In genomic region chr1:17527036-17527914, GRCh38 we compare ENCODE assay signal across 13 cellular contexts. TPM values are rescaled to one million over a fixed set of nuclear protein-coding genes. Genes with fewer than 3 reads are reported as not detected.
DNase-seq lines count a peak whose midpoint lies in the region; ATAC-seq and TF ChIP-seq lines count a peak whose summit lies in the region.
"Had no signal": no experiment of that assay in that cellular context is flagged by ENCODE, and none has a peak within 500 bp of the region (broad histone marks: within the 10 kb centered on the region; RNA-seq: fewer than 3 reads in every experiment).

No MANE protein-coding gene starts in this region.

- H3K27me3 ChIP-seq in NT2/D1 (ENCODE audit: insufficient read depth, insufficient read length): no peaks in the 10 kb centered on the region
- H3K27me3 ChIP-seq in esophagus squamous epithelium: no peaks in the 10 kb centered on the region
- no peaks in the 10 kb centered on the region for H3K27me3 ChIP-seq in thyroid gland
- H3K27me3 ChIP-seq in H7 (ENCODE audit: control insufficient read depth, insufficient read depth, low read length): no peaks in the 10 kb centered on the region

- H3K4me3 ChIP-seq in NT2/D1 (ENCODE audit: insufficient read length, low read depth) (no peak overlapping the region), esophagus squamous epithelium (peak overlapping the region in 1 of 4 donors; percentile 7), thyroid gland (replicated peaks in 1 of 3) (no peak overlapping the region), H7 (ENCODE audit: insufficient read depth, low read depth, low read length) (no peak overlapping the region)

- intact Hi-C loops in esophagus squamous epithelium (cut with DNase I) (no loop called here), thyroid gland (cut with DNase I) (no loop called here)

- H3K4me1 ChIP-seq in NT2/D1 (ENCODE audit: insufficient read depth, insufficient read length): peaks cover 5% of the 10 kb centered on the region
- peaks cover 33 to 99% (median 59%) of the 10 kb centered on the region in 3 donors for H3K4me1 ChIP-seq in esophagus squamous epithelium
- peaks cover 35 to 52% of the 10 kb centered on the region in 2 donors for H3K4me1 ChIP-seq in thyroid gland

- no peaks in the 10 kb centered on the region for H3K9me3 ChIP-seq in NT2/D1 (ENCODE audit: insufficient read depth, low read length)
- H3K9me3 ChIP-seq in esophagus squamous epithelium: no peaks in the 10 kb centered on the region
- no peaks in the 10 kb centered on the region for H3K9me3 ChIP-seq in thyroid gland

- ATAC-seq in HG02759 (IDR thresholded peaks at IDR 0.05; ENCODE audit: unreplicated experiment): no peak
- ATAC-seq: right cardiac atrium had no signal

- TF ChIP-seq CTCF in esophagus squamous epithelium (IDR thresholded peaks at IDR 0.05): peak in 1 of 6 experiments; percentile 7
- TF ChIP-seq CTCF in thyroid gland (IDR thresholded peaks at IDR 0.05): peak in 1 of 6 experiments; percentile 4

- DNase-seq in NT2/D1 (ENCODE audit: low read depth, low spot score) (no peak), esophagus squamous epithelium (lab: John Stamatoyannopoulos, UW) (no peak), myocyte (ENCODE audit: low read depth) (peak; percentile 15), thyroid gland (peak; percentile 61 to 69), H7 (no peak), NCI-H1436 treated with DMSO at 0.1 percent for 48 hours (lab: John Stamatoyannopoulos, UW) (no peak), HK-2 (ENCODE audit: unreplicated experiment) (no peak)
- DNase-seq: activated gamma-delta T cell treated with Interleukin-2 at 50 U/mL for 16 hours, DMS153, NCI-H2171 treated with DMSO at 0.1 percent for 48 hours had no signal

- whole genome bisulfite sequencing in esophagus squamous epithelium, 2 donors: 16 to 18% methylated on average over 11 to 12 of the region's 14 CpGs
- 42 to 56% methylated on average over 14 of the region's 14 CpGs for WGBS in thyroid gland, 2 donors

- peak overlapping the region; percentile 10 for H3K9ac ChIP-seq in NT2/D1 (ENCODE audit: insufficient read length, low read depth)

- H3K36me3 ChIP-seq in NT2/D1 (ENCODE audit: insufficient read depth, insufficient read length, low read length) (no peaks in the 10 kb centered on the region), esophagus squamous epithelium (no peaks in the 10 kb centered on the region), thyroid gland (no peaks in the 10 kb centered on the region), H7 (replicated peaks; ENCODE audit: control insufficient read depth, insufficient read depth, low read length) (no peaks in the 10 kb centered on the region)

- H3K27ac ChIP-seq in esophagus squamous epithelium (peak overlapping the region; percentile 80 to 93 (median 92)), thyroid gland (peak overlapping the region; percentile 60 to 86 (median 76))
- H3K27ac ChIP-seq: RWPE1 had no signal

- TF ChIP-seq POLR2A in esophagus squamous epithelium (IDR thresholded peaks at IDR 0.05): no peak
- TF ChIP-seq POLR2A in thyroid gland (IDR thresholded peaks at IDR 0.05): no peak

RNA-seq across cellular contexts. Expression of gene ARHGEF10L, which starts 12.2 kb away (rescaled TPM):
- total RNA-seq in esophagus squamous epithelium (10 to 100 TPM; 30.0 to 61.4 (median 44.7) TPM), myocyte (43.0 and 49.4 TPM in 2 replicates), thyroid gland (10 to 100 TPM; 32.2 to 64.5 (median 51.4) TPM)
- polyA plus RNA-seq in myocyte (2012): 39.8 TPM
- 54.8 and 76.9 TPM in 2 replicates for total RNA-seq in H7 (2014; rRNA removed; shearing (Covaris generic))

Comparison
In these comparisons a context has a peak if more than half of its experiments do, and no peak if none do; other contexts are left out.
1. DNase-seq: peak in myocyte (single experiment) and thyroid gland (2 of 2); none in NT2/D1 (single experiment), esophagus squamous epithelium (single experiment), H7 (single experiment), NCI-H1436 treated with DMSO at 0.1 percent for 48 hours (single experiment) and HK-2 (single experiment).